In the genomic region with DNA sequence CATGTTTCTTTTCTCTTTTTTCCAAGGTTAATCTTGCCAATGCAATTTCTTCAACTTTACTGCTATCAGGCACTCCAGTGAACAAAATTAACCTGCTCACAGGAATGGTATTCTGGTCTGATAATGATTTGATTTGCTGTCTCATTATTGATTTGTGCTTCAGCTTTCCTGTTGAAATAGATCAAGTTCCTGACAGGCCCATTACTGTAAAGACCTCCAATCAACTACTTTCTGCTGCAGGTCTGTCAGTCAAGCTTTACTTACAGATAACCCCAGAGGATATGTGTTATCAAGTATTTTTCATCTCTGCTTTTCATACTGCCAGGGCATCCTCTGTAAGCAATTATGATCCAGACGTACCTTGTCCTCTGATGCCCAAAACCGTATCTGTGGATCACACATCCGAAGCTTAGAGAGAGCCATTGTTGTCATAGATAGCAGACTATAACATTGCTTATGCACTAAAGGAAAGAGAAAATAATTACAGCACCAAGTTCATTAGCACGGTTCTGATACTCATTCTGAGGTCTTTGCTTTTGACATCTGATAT, we compare ENCODE assay signal across 38 cellular contexts.
"Had no signal": no experiment of that assay in that cellular context is flagged by ENCODE, and none has a peak within 500 bp of the region (broad histone marks: within the 10 kb centered on the region; RNA-seq: fewer than 3 reads in every experiment).

No MANE protein-coding gene starts in this region.

- H3K4me3 ChIP-seq: adrenal gland, ascending aorta, body of pancreas, breast epithelium, cardiac muscle cell had no signal

- ATAC-seq: activated naive CD4-positive, alpha-beta T cell treated with anti-CD3 and anti-CD28 coated beads, Interleukin-2, amount 50 U/mL, for 72 hours; activated naive CD8-positive, alpha-beta T cell treated with anti-CD3 and anti-CD28 coated beads, Interleukin-2, amount 50 U/mL, for 24 hours; activated T-cell treated with anti-CD3 and anti-CD28 coated beads, Interleukin-2, amount 50 U/mL, for 4 hours; activated T-cell treated with anti-CD3 and anti-CD28 coated beads, Interleukin-2, amount 50 U/mL, for 72 hours; activated T-helper 17 cell treated with anti-CD3 and anti-CD28 coated beads, Interleukin-2, amount 50 U/mL, for 72 hours; body of pancreas had no signal

- H3K27ac ChIP-seq: adrenal gland, ascending aorta, body of pancreas, brain microvascular endothelial cell, breast epithelium, cardiac muscle cell had no signal

- H3K27me3 ChIP-seq: adrenal gland, ascending aorta, body of pancreas, brain microvascular endothelial cell, breast epithelium, cardiac muscle cell had no signal

- DNase-seq: activated effector memory CD4-positive, alpha-beta T cell treated with anti-CD3 and anti-CD28 coated beads, Interleukin-2, amount 50 U/mL, for 16 hours; activated effector memory CD4-positive, alpha-beta T cell treated with Interleukin-2 at 50 U/mL for 16 hours; activated gamma-delta T cell treated with Interleukin-2 at 50 U/mL for 16 hours; activated naive CD4-positive, alpha-beta T cell; activated naive CD4-positive, alpha-beta T cell treated with anti-CD3 and anti-CD28 coated beads for 36 hours; activated naive CD4-positive, alpha-beta T cell treated with anti-CD3 and anti-CD28 coated beads, Interleukin-2, amount 10 ng/mL, durations not matched to agents 7 days and 5 days; activated naive CD4-positive, alpha-beta T cell treated with anti-CD3 and anti-CD28 coated beads, Interleukin-2, amount 50 U/mL, for 16 hours; activated naive CD4-positive, alpha-beta T cell treated with Interleukin-2 at 50 U/mL for 16 hours; activated naive CD8-positive, alpha-beta T cell treated with anti-CD3 and anti-CD28 coated beads for 36 hours; activated naive CD8-positive, alpha-beta T cell treated with anti-CD3 and anti-CD28 coated beads, Interleukin-2, amount 10 ng/mL, durations not matched to agents 7 days and 5 days; activated naive CD8-positive, alpha-beta T cell treated with anti-CD3 and anti-CD28 coated beads, Interleukin-2, amount 50 U/mL, for 24 hours; activated T-cell treated with anti-CD3 and anti-CD28 coated beads for 4 hours; activated T-cell treated with anti-CD3 and anti-CD28 coated beads, Interleukin-2, amount 50 U/mL, for 1 hour; activated T-cell treated with anti-CD3 and anti-CD28 coated beads, Interleukin-2, amount 50 U/mL, for 24 hours; activated T-cell treated with anti-CD3 and anti-CD28 coated beads, Interleukin-2, amount 50 U/mL, for 4 hours; activated T-cell treated with anti-CD3 and anti-CD28 coated beads, Interleukin-2, amount 50 U/mL, for 48 hours; activated T-cell treated with anti-CD3 and anti-CD28 coated beads, Interleukin-2, amount 50 U/mL, for 72 hours; adrenal gland; amniotic stem cell; amygdala; anterior cingulate cortex; aorta; body of pancreas; brain microvascular endothelial cell; caudate nucleus; central memory CD4-positive, alpha-beta T cell; cerebellar nuclear complex had no signal

- H3K4me1 ChIP-seq: adrenal gland, ascending aorta, body of pancreas, breast epithelium had no signal

- H3K9me3 Mint-ChIP-seq: activated naive CD4-positive, alpha-beta T cell treated with anti-CD3 and anti-CD28 coated beads, Interleukin-2, amount 50 U/mL, for 24 hours; activated T-cell treated with anti-CD3 and anti-CD28 coated beads, Interleukin-2, amount 50 U/mL, for 24 hours; activated T-helper 1 cell treated with anti-CD3 and anti-CD28 coated beads, Interleukin-12 subunit alpha, Interleukin-12 subunit beta, Interleukin-2, Interleukin-4 antibody, amounts not matched to agents 30 ng/mL and 10 ng/mL and 1 ng/mL, durations not matched to agents 14 hours and 24 hours and 36 hours; central memory CD8-positive, alpha-beta T cell had no signal

- H3K9me3 ChIP-seq: adrenal gland, body of pancreas, breast epithelium had no signal

- H3K4me3 Mint-ChIP-seq: activated naive CD4-positive, alpha-beta T cell treated with anti-CD3 and anti-CD28 coated beads for 36 hours; activated naive CD4-positive, alpha-beta T cell treated with anti-CD3 and anti-CD28 coated beads, Interleukin-2, amount 10 ng/mL, durations not matched to agents 7 days and 5 days; activated naive CD4-positive, alpha-beta T cell treated with anti-CD3 and anti-CD28 coated beads, Interleukin-2, amount 50 U/mL, for 24 hours; activated naive CD8-positive, alpha-beta T cell; activated naive CD8-positive, alpha-beta T cell treated with anti-CD3 and anti-CD28 coated beads for 36 hours; activated naive CD8-positive, alpha-beta T cell treated with anti-CD3 and anti-CD28 coated beads, Interleukin-2, amount 10 ng/mL, durations not matched to agents 7 days and 5 days; activated naive CD8-positive, alpha-beta T cell treated with anti-CD3 and anti-CD28 coated beads, Interleukin-2, amount 50 U/mL, for 24 hours; activated T-cell treated with anti-CD3 and anti-CD28 coated beads, Interleukin-2, amount 50 U/mL, for 24 hours; activated T-cell treated with anti-CD3 and anti-CD28 coated beads, Interleukin-2, amount 50 U/mL, for 4 hours; activated T-cell treated with anti-CD3 and anti-CD28 coated beads, Interleukin-2, amount 50 U/mL, for 72 hours; activated T-helper 1 cell treated with anti-CD3 and anti-CD28 coated beads, Interleukin-12 subunit alpha, Interleukin-12 subunit beta, Interleukin-2, Interleukin-4 antibody, amounts not matched to agents 30 ng/mL and 10 ng/mL and 1 ng/mL, durations not matched to agents 14 hours and 24 hours and 36 hours; activated T-helper 17 cell treated with anti-CD3 and anti-CD28 coated beads, Interleukin-2, amount 50 U/mL, for 72 hours; brain; central memory CD8-positive, alpha-beta T cell had no signal

- H3K27me3 Mint-ChIP-seq: activated naive CD4-positive, alpha-beta T cell treated with anti-CD3 and anti-CD28 coated beads, Interleukin-2, amount 10 ng/mL, durations not matched to agents 7 days and 5 days; activated naive CD4-positive, alpha-beta T cell treated with anti-CD3 and anti-CD28 coated beads, Interleukin-2, amount 50 U/mL, for 24 hours; activated naive CD8-positive, alpha-beta T cell; activated naive CD8-positive, alpha-beta T cell treated with anti-CD3 and anti-CD28 coated beads for 36 hours; activated naive CD8-positive, alpha-beta T cell treated with anti-CD3 and anti-CD28 coated beads, Interleukin-2, amount 10 ng/mL, durations not matched to agents 7 days and 5 days; activated naive CD8-positive, alpha-beta T cell treated with anti-CD3 and anti-CD28 coated beads, Interleukin-2, amount 50 U/mL, for 24 hours; activated T-cell treated with anti-CD3 and anti-CD28 coated beads, Interleukin-2, amount 50 U/mL, for 24 hours; activated T-helper 17 cell treated with anti-CD3 and anti-CD28 coated beads, Interleukin-2, amount 50 U/mL, for 72 hours; central memory CD8-positive, alpha-beta T cell had no signal

- H3K4me1 Mint-ChIP-seq: activated naive CD4-positive, alpha-beta T cell treated with anti-CD3 and anti-CD28 coated beads, Interleukin-2, amount 10 ng/mL, durations not matched to agents 7 days and 5 days; activated naive CD8-positive, alpha-beta T cell treated with anti-CD3 and anti-CD28 coated beads for 36 hours; activated naive CD8-positive, alpha-beta T cell treated with anti-CD3 and anti-CD28 coated beads, Interleukin-2, amount 10 ng/mL, durations not matched to agents 7 days and 5 days; activated naive CD8-positive, alpha-beta T cell treated with anti-CD3 and anti-CD28 coated beads, Interleukin-2, amount 50 U/mL, for 24 hours; activated T-helper 17 cell treated with anti-CD3 and anti-CD28 coated beads, Interleukin-2, amount 50 U/mL, for 72 hours; brain had no signal

- H3K27ac Mint-ChIP-seq: activated naive CD4-positive, alpha-beta T cell treated with anti-CD3 and anti-CD28 coated beads for 36 hours; activated naive CD4-positive, alpha-beta T cell treated with anti-CD3 and anti-CD28 coated beads, Interleukin-2, amount 10 ng/mL, durations not matched to agents 7 days and 5 days; activated naive CD4-positive, alpha-beta T cell treated with anti-CD3 and anti-CD28 coated beads, Interleukin-2, amount 50 U/mL, for 24 hours; activated naive CD8-positive, alpha-beta T cell; activated naive CD8-positive, alpha-beta T cell treated with anti-CD3 and anti-CD28 coated beads for 36 hours; activated naive CD8-positive, alpha-beta T cell treated with anti-CD3 and anti-CD28 coated beads, Interleukin-2, amount 10 ng/mL, durations not matched to agents 7 days and 5 days; activated naive CD8-positive, alpha-beta T cell treated with anti-CD3 and anti-CD28 coated beads, Interleukin-2, amount 50 U/mL, for 24 hours; activated T-cell treated with anti-CD3 and anti-CD28 coated beads, Interleukin-2, amount 50 U/mL, for 24 hours; activated T-cell treated with anti-CD3 and anti-CD28 coated beads, Interleukin-2, amount 50 U/mL, for 72 hours; activated T-helper 1 cell treated with anti-CD3 and anti-CD28 coated beads, Interleukin-12 subunit alpha, Interleukin-12 subunit beta, Interleukin-2, Interleukin-4 antibody, amounts not matched to agents 30 ng/mL and 10 ng/mL and 1 ng/mL, durations not matched to agents 14 hours and 24 hours and 36 hours; activated T-helper 17 cell treated with anti-CD3 and anti-CD28 coated beads, Interleukin-2, amount 50 U/mL, for 72 hours; activated T-helper 2 cell treated with anti-CD3 and anti-CD28 coated beads, Interferon-gamma antibody, Interleukin-2, Interleukin-4, amounts not matched to agents 10 μg/mL and 5 μg/mL and 100 μg/mL, durations not matched to agents 14 hours and 24 hours and 36 hours; brain had no signal
